Comparison of ENCODE assay signal across 15 cellular contexts in genomic region chr9:89515416-89515815, GRCh38. TPM values are rescaled to one million over a fixed set of nuclear protein-coding genes. Genes with fewer than 3 reads are reported as not detected.
DNase-seq lines count a peak whose midpoint lies in the region; ATAC-seq and TF ChIP-seq lines count a peak whose summit lies in the region.
"Had no signal": no experiment of that assay in that cellular context is flagged by ENCODE, and none has a peak within 500 bp of the region (broad histone marks: within the 10 kb centered on the region; RNA-seq: fewer than 3 reads in every experiment).

No MANE protein-coding gene starts in this region.

- no peak overlapping the region for H3K27ac ChIP-seq in WERI-Rb-1

- no peak overlapping the region for H3K4me3 ChIP-seq in MG63
- no peak overlapping the region for H3K4me3 ChIP-seq in WERI-Rb-1 (ENCODE audit: low read depth, low read length)

- H3K4me1 Mint-ChIP-seq in activated naive CD8-positive, alpha-beta T cell (ENCODE audit: low read depth) = peaks cover 73% of the 10 kb centered on the region
- H3K4me1 Mint-ChIP-seq in activated naive CD8-positive, alpha-beta T cell treated with anti-CD3 and anti-CD28 coated beads, Interleukin-2, amount 50 U/mL, for 24 hours = peaks cover 56% of the 10 kb centered on the region
- peaks cover 58% of the 10 kb centered on the region for H3K4me1 Mint-ChIP-seq in stimulated activated effector memory CD8-positive, alpha-beta T cell treated with anti-CD3 and anti-CD28 coated beads, Interleukin-12 subunit alpha, Interleukin-12 subunit beta, amount 100 ng/mL, for 72 hours
- H3K4me1 Mint-ChIP-seq in nephron progenitor cell = peaks cover 25% of the 10 kb centered on the region
- H3K4me1 Mint-ChIP-seq: H9 had no signal

- peak overlapping the region; percentile 54 for H3K27ac Mint-ChIP-seq in activated naive CD8-positive, alpha-beta T cell
- no peak overlapping the region for H3K27ac Mint-ChIP-seq in activated naive CD8-positive, alpha-beta T cell treated with anti-CD3 and anti-CD28 coated beads, Interleukin-2, amount 50 U/mL, for 24 hours
- H3K27ac Mint-ChIP-seq in stimulated activated effector memory CD8-positive, alpha-beta T cell treated with anti-CD3 and anti-CD28 coated beads, Interleukin-12 subunit alpha, Interleukin-12 subunit beta, amount 100 ng/mL, for 72 hours = peak overlapping the region; percentile 49
- no peak overlapping the region for H3K27ac Mint-ChIP-seq in nephron progenitor cell

- no peak for ATAC-seq in activated naive CD8-positive, alpha-beta T cell treated with anti-CD3 and anti-CD28 coated beads, Interleukin-2, amount 50 U/mL, for 24 hours
- no peak for ATAC-seq in stimulated activated effector memory CD8-positive, alpha-beta T cell treated with anti-CD3 and anti-CD28 coated beads, Interleukin-12 subunit alpha, Interleukin-12 subunit beta, amount 100 ng/mL, for 72 hours
- ATAC-seq: CD8-positive, alpha-beta T cell had no signal

- no peak for TF ChIP-seq CTCF in WERI-Rb-1 (IDR thresholded peaks at IDR 0.05; ENCODE audit: low read depth, low read length)
- TF ChIP-seq CTCF in nephron progenitor cell (IDR thresholded peaks at IDR 0.05) = no peak

- no peaks in the 10 kb centered on the region for H3K36me3 Mint-ChIP-seq in activated naive CD8-positive, alpha-beta T cell
- no peaks in the 10 kb centered on the region for H3K36me3 Mint-ChIP-seq in activated naive CD8-positive, alpha-beta T cell treated with anti-CD3 and anti-CD28 coated beads, Interleukin-2, amount 50 U/mL, for 24 hours (ENCODE audit: low read depth)
- no peaks in the 10 kb centered on the region for H3K36me3 Mint-ChIP-seq in stimulated activated effector memory CD8-positive, alpha-beta T cell treated with anti-CD3 and anti-CD28 coated beads, Interleukin-12 subunit alpha, Interleukin-12 subunit beta, amount 100 ng/mL, for 72 hours
- no peaks in the 10 kb centered on the region for H3K36me3 Mint-ChIP-seq in nephron progenitor cell (ENCODE audit: low read depth)
- H3K36me3 Mint-ChIP-seq: CD8-positive, alpha-beta T cell had no signal

- H3K27me3 ChIP-seq in MG63 = no peaks in the 10 kb centered on the region; the same call in 1 of the 2 replicates
- H3K27me3 ChIP-seq in WERI-Rb-1 (ENCODE audit: insufficient read depth, low read depth, severe bottlenecking) = no peaks in the 10 kb centered on the region

- H3K36me3 ChIP-seq in MG63 = no peaks in the 10 kb centered on the region
- H3K36me3 ChIP-seq in WERI-Rb-1 = no peaks in the 10 kb centered on the region

- H3K27me3 Mint-ChIP-seq in activated naive CD8-positive, alpha-beta T cell = no peaks in the 10 kb centered on the region
- no peaks in the 10 kb centered on the region for H3K27me3 Mint-ChIP-seq in activated naive CD8-positive, alpha-beta T cell treated with anti-CD3 and anti-CD28 coated beads, Interleukin-2, amount 50 U/mL, for 24 hours
- H3K27me3 Mint-ChIP-seq in nephron progenitor cell (ENCODE audit: low read depth, poor library complexity) = peaks cover 3% of the 10 kb centered on the region
- H3K27me3 Mint-ChIP-seq: B cell had no signal

- H3K9me3 ChIP-seq in MG63 = no peaks in the 10 kb centered on the region
- H3K9me3 ChIP-seq in WERI-Rb-1 (ENCODE audit: severe bottlenecking) = no peaks in the 10 kb centered on the region

- no peak for DNase-seq in activated naive CD8-positive, alpha-beta T cell treated with anti-CD3 and anti-CD28 coated beads, Interleukin-2, amount 50 U/mL, for 24 hours
- peak; percentile 81 for DNase-seq in MG63
- peak; percentile 32 to 74 for DNase-seq in cerebellar nuclear complex (lab: John Stamatoyannopoulos, UW)
- no peak for DNase-seq in stimulated activated effector memory CD8-positive, alpha-beta T cell treated with anti-CD3 and anti-CD28 coated beads, Interleukin-12 subunit alpha, Interleukin-12 subunit beta, amount 100 ng/mL, for 72 hours (ENCODE audit: low spot score in 2 of 2)
- no peak for DNase-seq in WERI-Rb-1
- DNase-seq in GDM1 (lab: John Stamatoyannopoulos, UW) = no peak
- no peak for DNase-seq in nephron progenitor cell
- DNase-seq: CD8-positive, alpha-beta T cell; EL; H9; Karpas-422; NCI-H1417 treated with DMSO at 0.1 percent for 48 hours; NCI-H2029 treated with DMSO at 0.1 percent for 48 hours had no signal

- no peak overlapping the region for H3K4me3 Mint-ChIP-seq in activated naive CD8-positive, alpha-beta T cell
- H3K4me3 Mint-ChIP-seq in activated naive CD8-positive, alpha-beta T cell treated with anti-CD3 and anti-CD28 coated beads, Interleukin-2, amount 50 U/mL, for 24 hours = no peak overlapping the region
- no peak overlapping the region for H3K4me3 Mint-ChIP-seq in stimulated activated effector memory CD8-positive, alpha-beta T cell treated with anti-CD3 and anti-CD28 coated beads, Interleukin-12 subunit alpha, Interleukin-12 subunit beta, amount 100 ng/mL, for 72 hours
- H3K4me3 Mint-ChIP-seq in nephron progenitor cell = no peak overlapping the region
- H3K4me3 Mint-ChIP-seq: B cell; CD8-positive, alpha-beta T cell; H9 had no signal

- no peaks in the 10 kb centered on the region for H3K9me3 Mint-ChIP-seq in activated naive CD8-positive, alpha-beta T cell (ENCODE audit: low read depth)
- H3K9me3 Mint-ChIP-seq in activated naive CD8-positive, alpha-beta T cell treated with anti-CD3 and anti-CD28 coated beads, Interleukin-2, amount 50 U/mL, for 24 hours = no peaks in the 10 kb centered on the region
- peaks cover 2% of the 10 kb centered on the region for H3K9me3 Mint-ChIP-seq in stimulated activated effector memory CD8-positive, alpha-beta T cell treated with anti-CD3 and anti-CD28 coated beads, Interleukin-12 subunit alpha, Interleukin-12 subunit beta, amount 100 ng/mL, for 72 hours
- H3K9me3 Mint-ChIP-seq in nephron progenitor cell = peaks cover 2% of the 10 kb centered on the region
- H3K9me3 Mint-ChIP-seq: CD8-positive, alpha-beta T cell; H9 had no signal

RNA-seq across cellular contexts. Expression of gene SEMA4D, which starts 17.5 kb away (rescaled TPM):
- total RNA-seq in MG63 (2014; rRNA removed; shearing (Covaris generic); ENCODE audit: low replicate concordance) = 0.23 and 0.86 TPM in 2 replicates

Comparison
In these comparisons a context has a peak if more than half of its experiments do, and no peak if none do; other contexts are left out.
1. H3K27ac Mint-ChIP-seq: peak in activated naive CD8-positive, alpha-beta T cell (single experiment) and stimulated activated effector memory CD8-positive, alpha-beta T cell treated with anti-CD3 and anti-CD28 coated beads, Interleukin-12 subunit alpha, Interleukin-12 subunit beta, amount 100 ng/mL, for 72 hours (single experiment); none in activated naive CD8-positive, alpha-beta T cell treated with anti-CD3 and anti-CD28 coated beads, Interleukin-2, amount 50 U/mL, for 24 hours (single experiment) and nephron progenitor cell (single experiment).
2. DNase-seq: peak in MG63 (single experiment) and cerebellar nuclear complex (2 of 2); none in activated naive CD8-positive, alpha-beta T cell treated with anti-CD3 and anti-CD28 coated beads, Interleukin-2, amount 50 U/mL, for 24 hours (single experiment), stimulated activated effector memory CD8-positive, alpha-beta T cell treated with anti-CD3 and anti-CD28 coated beads, Interleukin-12 subunit alpha, Interleukin-12 subunit beta, amount 100 ng/mL, for 72 hours (0 of 2), WERI-Rb-1 (single experiment), GDM1 (single experiment) and nephron progenitor cell (single experiment).